In genomic region chr3:133940536-133940935, GRCh38 we compare ENCODE assay signal across 21 cellular contexts. TPM values are rescaled to one million over a fixed set of nuclear protein-coding genes. Genes with fewer than 3 reads are reported as not detected.
DNase-seq lines count a peak whose midpoint lies in the region; ATAC-seq and TF ChIP-seq lines count a peak whose summit lies in the region.
"Had no signal": no experiment of that assay in that cellular context is flagged by ENCODE, and none has a peak within 500 bp of the region (broad histone marks: within the 10 kb centered on the region; RNA-seq: fewer than 3 reads in every experiment).

No MANE protein-coding gene starts in this region.

- no peak for ATAC-seq in activated T-cell treated with anti-CD3 and anti-CD28 coated beads, Interleukin-2, amount 50 U/mL, for 4 hours
- ATAC-seq in foreskin keratinocyte: no peak
- ATAC-seq in GM21737 (IDR thresholded peaks at IDR 0.05; ENCODE audit: unreplicated experiment): no peak
- no peak for ATAC-seq in GM21786 (IDR thresholded peaks at IDR 0.05; ENCODE audit: unreplicated experiment)

- no peak for TF ChIP-seq POLR2A in vagina (IDR thresholded peaks at IDR 0.05)

- no peak overlapping the region for H3K27ac Mint-ChIP-seq in activated T-cell treated with anti-CD3 and anti-CD28 coated beads, Interleukin-2, amount 50 U/mL, for 24 hours
- H3K27ac Mint-ChIP-seq: GM23338, HFFc6 had no signal

- peak; percentile 8 for DNase-seq in activated T-cell treated with anti-CD3 and anti-CD28 coated beads, Interleukin-2, amount 50 U/mL, for 24 hours
- no peak for DNase-seq in activated T-cell treated with anti-CD3 and anti-CD28 coated beads, Interleukin-2, amount 50 U/mL, for 4 hours
- DNase-seq in coronary artery (ENCODE audit: low spot score): peak; percentile 41
- DNase-seq in trophoblast cell: no peak
- DNase-seq in vagina (ENCODE audit: extremely low spot score in 2 of 2): peak; percentile 61 to 79
- no peak for DNase-seq in foreskin keratinocyte
- DNase-seq: 8988T, ACHN, HFFc6, KG1, MG63, NCI-H1105 treated with DMSO at 0.1 percent for 48 hours, NCI-H146, NCI-H1930, NCI-H2107, NCI-H774, SJCRH30 had no signal

- no peak overlapping the region for H2BK120ac ChIP-seq in trophoblast cell (ENCODE audit: insufficient read depth, low read length, poor library complexity)

- peaks cover 5% of the 10 kb centered on the region for H3K27me3 Mint-ChIP-seq in activated T-cell treated with anti-CD3 and anti-CD28 coated beads, Interleukin-2, amount 50 U/mL, for 24 hours
- peaks cover 10% of the 10 kb centered on the region for H3K27me3 Mint-ChIP-seq in activated T-cell treated with anti-CD3 and anti-CD28 coated beads, Interleukin-2, amount 50 U/mL, for 4 hours (ENCODE audit: low read depth)

- H3K27ac ChIP-seq in coronary artery (no peak overlapping the region), trophoblast cell (ENCODE audit: low read depth, low read length) (no peak overlapping the region), vagina (no peak overlapping the region), foreskin keratinocyte (no peak overlapping the region)
- H3K27ac ChIP-seq: SJCRH30 had no signal

- no peak overlapping the region for H2AFZ ChIP-seq in trophoblast cell (ENCODE audit: insufficient read depth, low read length, poor library complexity)
- H2AFZ ChIP-seq: GM23338 had no signal

- no peak overlapping the region for H2AK5ac ChIP-seq in trophoblast cell (ENCODE audit: low read length)

- no peak overlapping the region for H4K8ac ChIP-seq in trophoblast cell (ENCODE audit: low read depth, low read length)

- no peak overlapping the region for H3K23ac ChIP-seq in trophoblast cell (ENCODE audit: low read length)

- H3K27me3 ChIP-seq in trophoblast cell (ENCODE audit: insufficient read depth, low read length) (no peaks in the 10 kb centered on the region), vagina (no peaks in the 10 kb centered on the region), foreskin keratinocyte (peaks cover 85% of the 10 kb centered on the region)
- H3K27me3 ChIP-seq: MG63, SJCRH30 had no signal

- H3K9me3 Mint-ChIP-seq in activated T-cell treated with anti-CD3 and anti-CD28 coated beads, Interleukin-2, amount 50 U/mL, for 24 hours: no peaks in the 10 kb centered on the region
- H3K9me3 Mint-ChIP-seq in activated T-cell treated with anti-CD3 and anti-CD28 coated beads, Interleukin-2, amount 50 U/mL, for 4 hours: no peaks in the 10 kb centered on the region
- H3K9me3 Mint-ChIP-seq: GM23338, HFFc6 had no signal

- intact Hi-C loops in vagina (cut with DNase I): no loop called here

- no peak overlapping the region for H4K91ac ChIP-seq in trophoblast cell (ENCODE audit: low read depth, low read length)

- no peaks in the 10 kb centered on the region for H3K79me1 ChIP-seq in trophoblast cell (ENCODE audit: low read length)

- no peaks in the 10 kb centered on the region for H3K79me2 ChIP-seq in trophoblast cell (ENCODE audit: control insufficient read depth, insufficient read depth, low read length, poor library complexity)

- peak overlapping the region; percentile 28 for H3K9ac ChIP-seq in trophoblast cell (ENCODE audit: low read length)

- H3K4me1 ChIP-seq in trophoblast cell (ENCODE audit: control insufficient read depth in 1 of 2, insufficient read depth in 2 of 2, low read length in 2 of 2) (peaks cover 8% of the 10 kb centered on the region in 2 experiments), vagina (peaks cover 13% of the 10 kb centered on the region), foreskin keratinocyte (peaks cover 20% of the 10 kb centered on the region)
- H3K4me1 ChIP-seq: HAP-1 had no signal

- no peak overlapping the region for H2BK5ac ChIP-seq in trophoblast cell (ENCODE audit: low read depth, low read length, poor library complexity)

- no CpG with 5 or more reads among the region's 10 CpGs for WGBS in trophoblast cell (ENCODE audit: extremely low coverage, insufficient coverage, insufficient read length)

- H3K14ac ChIP-seq in trophoblast cell (ENCODE audit: low read length): no peak overlapping the region

- H3K9me3 ChIP-seq in trophoblast cell (ENCODE audit: insufficient read depth, low read depth, low read length) (peaks cover 1% of the 10 kb centered on the region), vagina (no peaks in the 10 kb centered on the region)
- H3K9me3 ChIP-seq: HAP-1, MG63, SJCRH30 had no signal

- H2BK12ac ChIP-seq in trophoblast cell (ENCODE audit: low read length): no peak overlapping the region

- H3K36me3 ChIP-seq in trophoblast cell (ENCODE audit: control insufficient read depth in 1 of 2, insufficient read depth in 2 of 2, low read length in 2 of 2) (peaks cover 89 to 91% of the 10 kb centered on the region in 2 experiments), vagina (no peaks in the 10 kb centered on the region)
- H3K36me3 ChIP-seq: HAP-1, MG63, SJCRH30 had no signal

- H3K4me1 Mint-ChIP-seq in activated T-cell treated with anti-CD3 and anti-CD28 coated beads, Interleukin-2, amount 50 U/mL, for 24 hours (ENCODE audit: low read depth): peaks cover 6% of the 10 kb centered on the region
- peaks cover 6% of the 10 kb centered on the region for H3K4me1 Mint-ChIP-seq in activated T-cell treated with anti-CD3 and anti-CD28 coated beads, Interleukin-2, amount 50 U/mL, for 4 hours (ENCODE audit: low read depth)

- H3K4me3 ChIP-seq in coronary artery: no peak overlapping the region
- H3K4me3 ChIP-seq in trophoblast cell (ENCODE audit: low read depth, low read length): no peak overlapping the region
- no peak overlapping the region for H3K4me3 ChIP-seq in vagina
- H3K4me3 ChIP-seq: GM23338, HAP-1, MG63, SJCRH30 had no signal

- no peak overlapping the region for H3K4me2 ChIP-seq in trophoblast cell (ENCODE audit: low read length)
- H3K4me2 ChIP-seq: GM23338 had no signal

- no peaks in the 10 kb centered on the region for H3K36me3 Mint-ChIP-seq in activated T-cell treated with anti-CD3 and anti-CD28 coated beads, Interleukin-2, amount 50 U/mL, for 24 hours (ENCODE audit: low read depth)
- no peaks in the 10 kb centered on the region for H3K36me3 Mint-ChIP-seq in activated T-cell treated with anti-CD3 and anti-CD28 coated beads, Interleukin-2, amount 50 U/mL, for 4 hours (ENCODE audit: insufficient read depth)

- H3K4ac ChIP-seq in trophoblast cell (ENCODE audit: low read depth, low read length): no peak overlapping the region

- H3K18ac ChIP-seq in trophoblast cell (ENCODE audit: low read length): no peak overlapping the region

- TF ChIP-seq CTCF in coronary artery (IDR thresholded peaks at IDR 0.05) (no peak), vagina (IDR thresholded peaks at IDR 0.05) (no peak), foreskin keratinocyte (conservative IDR thresholded peaks at IDR 0.05) (no peak)

- H4K12ac ChIP-seq in trophoblast cell (ENCODE audit: low read depth, low read length): no peak overlapping the region

- H3K4me3 Mint-ChIP-seq in activated T-cell treated with anti-CD3 and anti-CD28 coated beads, Interleukin-2, amount 50 U/mL, for 24 hours: no peak overlapping the region
- no peak overlapping the region for H3K4me3 Mint-ChIP-seq in activated T-cell treated with anti-CD3 and anti-CD28 coated beads, Interleukin-2, amount 50 U/mL, for 4 hours
- H3K4me3 Mint-ChIP-seq: GM23338, HFFc6 had no signal

RNA-seq across cellular contexts. Expression of gene RAB6B, which starts 44.9 kb away (rescaled TPM):
- total RNA-seq in activated T-cell treated with anti-CD3 and anti-CD28 coated beads, Interleukin-2, amount 50 U/mL, for 4 hours: under 1 TPM; 0.15 to 0.63 (median 0.26) TPM
- 2.1 and 2.2 TPM in 2 replicates for polyA plus RNA-seq in trophoblast cell (2013)
- total RNA-seq in vagina: 3.7 TPM
- 0.41 and 0.42 TPM in 2 replicates for total RNA-seq in foreskin keratinocyte
- 0.88 and 1.7 TPM in 2 replicates for polyA plus RNA-seq in foreskin keratinocyte

Comparison
In these comparisons a context has a peak if more than half of its experiments do, and no peak if none do; other contexts are left out.
1. DNase-seq: peak in activated T-cell treated with anti-CD3 and anti-CD28 coated beads, Interleukin-2, amount 50 U/mL, for 24 hours (single experiment), coronary artery (single experiment) and vagina (2 of 2); none in activated T-cell treated with anti-CD3 and anti-CD28 coated beads, Interleukin-2, amount 50 U/mL, for 4 hours (single experiment), trophoblast cell (0 of 2) and foreskin keratinocyte (0 of 2).